36 cellular contexts compared by ENCODE assay signal in the genomic region with DNA sequence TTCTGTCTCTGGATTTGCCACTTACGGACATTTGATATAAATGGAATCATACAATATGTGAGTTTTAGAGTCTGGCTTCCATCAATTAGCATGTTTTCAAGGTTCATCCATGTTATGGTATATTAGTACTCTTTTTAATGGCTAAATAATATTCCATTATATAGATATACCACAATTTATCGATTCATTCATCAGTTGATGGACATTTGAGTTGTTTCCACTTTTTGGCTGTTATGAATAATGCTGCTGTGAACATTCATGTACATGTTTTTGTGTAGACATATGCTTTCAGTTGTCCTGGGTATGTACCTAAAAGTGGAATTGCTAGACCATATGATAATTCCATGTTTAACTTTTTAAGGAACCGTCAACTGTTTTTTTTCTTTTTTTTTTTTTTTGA.
"Had no signal": no experiment of that assay in that cellular context is flagged by ENCODE, and none has a peak within 500 bp of the region (broad histone marks: within the 10 kb centered on the region; RNA-seq: fewer than 3 reads in every experiment).

No MANE protein-coding gene starts in this region.

- H3K27me3 ChIP-seq: ascending aorta, cardiac muscle cell had no signal

- H3K27me3 Mint-ChIP-seq: activated B cell treated with CpG ODN at 0.5 μM for 24 hours; activated CD4-positive, alpha-beta memory T cell treated with anti-CD3 and anti-CD28 coated beads for 36 hours; activated CD8-positive, alpha-beta T cell treated with anti-CD3 and anti-CD28 coated beads for 36 hours; activated naive CD4-positive, alpha-beta T cell treated with anti-CD3 and anti-CD28 coated beads, Interleukin-2, amount 50 U/mL, for 24 hours; activated naive CD8-positive, alpha-beta T cell; activated naive CD8-positive, alpha-beta T cell treated with anti-CD3 and anti-CD28 coated beads, Interleukin-2, amount 50 U/mL, for 24 hours; activated T-helper 17 cell treated with anti-CD3 and anti-CD28 coated beads, Interleukin-2, amount 50 U/mL, for 72 hours; brain; T-cell; T-helper 17 cell had no signal

- FAIRE-seq: bronchial epithelial cell, TTC549 had no signal

- H3K4me1 ChIP-seq: ascending aorta had no signal

- H3K4me3 Mint-ChIP-seq: activated B cell treated with CpG ODN at 0.5 μM for 24 hours; activated CD4-positive, alpha-beta memory T cell treated with anti-CD3 and anti-CD28 coated beads for 36 hours; activated CD4-positive, alpha-beta T cell treated with anti-CD3 and anti-CD28 coated beads, Interleukin-2, amount 10 ng/mL, durations not matched to agents 24 days and 14 days; activated CD8-positive, alpha-beta T cell treated with anti-CD3 and anti-CD28 coated beads for 36 hours; activated naive CD4-positive, alpha-beta T cell treated with anti-CD3 and anti-CD28 coated beads, Interleukin-2, amount 10 ng/mL, durations not matched to agents 7 days and 5 days; activated naive CD4-positive, alpha-beta T cell treated with anti-CD3 and anti-CD28 coated beads, Interleukin-2, amount 50 U/mL, for 24 hours; activated naive CD8-positive, alpha-beta T cell; activated naive CD8-positive, alpha-beta T cell treated with anti-CD3 and anti-CD28 coated beads, Interleukin-2, amount 10 ng/mL, durations not matched to agents 7 days and 5 days; activated naive CD8-positive, alpha-beta T cell treated with anti-CD3 and anti-CD28 coated beads, Interleukin-2, amount 50 U/mL, for 24 hours; activated T-cell treated with anti-CD3 and anti-CD28 coated beads, Interleukin-2, amount 50 U/mL, for 4 hours; activated T-cell treated with anti-CD3 and anti-CD28 coated beads, Interleukin-2, amount 50 U/mL, for 72 hours; activated T-helper 1 cell treated with anti-CD3 and anti-CD28 coated beads, Interleukin-12 subunit alpha, Interleukin-12 subunit beta, Interleukin-2, Interleukin-4 antibody, amounts not matched to agents 30 ng/mL and 10 ng/mL and 1 ng/mL, durations not matched to agents 14 hours and 24 hours and 36 hours; activated T-helper 17 cell treated with anti-CD3 and anti-CD28 coated beads, Interleukin-2, amount 50 U/mL, for 72 hours; brain; central memory CD8-positive, alpha-beta T cell; T-cell; T-helper 17 cell had no signal

- H3K4me1 Mint-ChIP-seq: activated B cell treated with CpG ODN at 0.5 μM for 24 hours; activated CD4-positive, alpha-beta T cell treated with anti-CD3 and anti-CD28 coated beads, Interleukin-2, amount 10 ng/mL, durations not matched to agents 24 days and 14 days; activated naive CD4-positive, alpha-beta T cell treated with anti-CD3 and anti-CD28 coated beads, Interleukin-2, amount 10 ng/mL, durations not matched to agents 7 days and 5 days; activated naive CD8-positive, alpha-beta T cell treated with anti-CD3 and anti-CD28 coated beads, Interleukin-2, amount 10 ng/mL, durations not matched to agents 7 days and 5 days; activated naive CD8-positive, alpha-beta T cell treated with anti-CD3 and anti-CD28 coated beads, Interleukin-2, amount 50 U/mL, for 24 hours; activated T-helper 17 cell treated with anti-CD3 and anti-CD28 coated beads, Interleukin-2, amount 50 U/mL, for 72 hours; central memory CD8-positive, alpha-beta T cell; T-cell had no signal

- H3K27ac ChIP-seq: ascending aorta, cardiac muscle cell, VCaP had no signal

- H3K27ac Mint-ChIP-seq: activated B cell treated with CpG ODN at 0.5 μM for 24 hours; activated CD4-positive, alpha-beta memory T cell treated with anti-CD3 and anti-CD28 coated beads for 36 hours; activated CD4-positive, alpha-beta T cell treated with anti-CD3 and anti-CD28 coated beads, Interleukin-2, amount 10 ng/mL, durations not matched to agents 24 days and 14 days; activated CD8-positive, alpha-beta T cell treated with anti-CD3 and anti-CD28 coated beads for 36 hours; activated naive CD4-positive, alpha-beta T cell treated with anti-CD3 and anti-CD28 coated beads, Interleukin-2, amount 10 ng/mL, durations not matched to agents 7 days and 5 days; activated naive CD4-positive, alpha-beta T cell treated with anti-CD3 and anti-CD28 coated beads, Interleukin-2, amount 50 U/mL, for 24 hours; activated naive CD8-positive, alpha-beta T cell; activated naive CD8-positive, alpha-beta T cell treated with anti-CD3 and anti-CD28 coated beads, Interleukin-2, amount 10 ng/mL, durations not matched to agents 7 days and 5 days; activated naive CD8-positive, alpha-beta T cell treated with anti-CD3 and anti-CD28 coated beads, Interleukin-2, amount 50 U/mL, for 24 hours; activated T-cell treated with anti-CD3 and anti-CD28 coated beads, Interleukin-2, amount 50 U/mL, for 72 hours; activated T-helper 1 cell treated with anti-CD3 and anti-CD28 coated beads, Interleukin-12 subunit alpha, Interleukin-12 subunit beta, Interleukin-2, Interleukin-4 antibody, amounts not matched to agents 30 ng/mL and 10 ng/mL and 1 ng/mL, durations not matched to agents 14 hours and 24 hours and 36 hours; activated T-helper 17 cell treated with anti-CD3 and anti-CD28 coated beads, Interleukin-2, amount 50 U/mL, for 72 hours; T-cell; T-helper 17 cell had no signal

- DNase-seq: activated B cell treated with CpG ODN at 0.5 μM for 24 hours; activated CD4-positive, alpha-beta memory T cell treated with anti-CD3 and anti-CD28 coated beads for 36 hours; activated CD4-positive, alpha-beta T cell treated with anti-CD3 and anti-CD28 coated beads for 4 hours; activated CD4-positive, alpha-beta T cell treated with anti-CD3 and anti-CD28 coated beads, Interleukin-2, amount 10 ng/mL, durations not matched to agents 24 days and 14 days; activated CD4-positive, alpha-beta T cell treated with anti-CD3 and anti-CD28 coated beads, Interleukin-2, amount 50 U/mL, for 1 hour; activated CD4-positive, alpha-beta T cell treated with anti-CD3 and anti-CD28 coated beads, Interleukin-2, amount 50 U/mL, for 4 hours; activated CD4-positive, CD25-positive, alpha-beta regulatory T cell treated with anti-CD3 and anti-CD28 coated beads, Interleukin-2, amount 50 U/mL, for 72 hours; activated CD8-positive, alpha-beta memory T cell treated with anti-CD3 and anti-CD28 coated beads, Interleukin-2, amount 50 U/mL, for 4 hours; activated CD8-positive, alpha-beta T cell treated with anti-CD3 and anti-CD28 coated beads for 36 hours; activated effector memory CD4-positive, alpha-beta T cell treated with anti-CD3 and anti-CD28 coated beads, Interleukin-2, amount 50 U/mL, for 16 hours; activated gamma-delta T cell treated with Interleukin-2 at 50 U/mL for 16 hours; activated naive CD4-positive, alpha-beta T cell; activated naive CD4-positive, alpha-beta T cell treated with anti-CD3 and anti-CD28 coated beads, Interleukin-2, amount 10 ng/mL, durations not matched to agents 7 days and 5 days; activated naive CD8-positive, alpha-beta T cell treated with anti-CD3 and anti-CD28 coated beads, Interleukin-2, amount 10 ng/mL, durations not matched to agents 7 days and 5 days; activated naive CD8-positive, alpha-beta T cell treated with anti-CD3 and anti-CD28 coated beads, Interleukin-2, amount 50 U/mL, for 24 hours; activated T-cell treated with anti-CD3 and anti-CD28 coated beads for 4 hours; activated T-cell treated with anti-CD3 and anti-CD28 coated beads, Interleukin-2, amount 50 U/mL, for 1 hour; activated T-cell treated with anti-CD3 and anti-CD28 coated beads, Interleukin-2, amount 50 U/mL, for 4 hours; activated T-cell treated with anti-CD3 and anti-CD28 coated beads, Interleukin-2, amount 50 U/mL, for 72 hours; amygdala; anterior cingulate cortex; caudate nucleus; cerebellar nuclear complex; T-cell; T-helper 17 cell had no signal

- H3K4me3 ChIP-seq: ascending aorta, cardiac muscle cell had no signal

- H3K9me3 Mint-ChIP-seq: activated CD8-positive, alpha-beta T cell treated with anti-CD3 and anti-CD28 coated beads for 36 hours; activated naive CD4-positive, alpha-beta T cell treated with anti-CD3 and anti-CD28 coated beads, Interleukin-2, amount 50 U/mL, for 24 hours; activated T-cell treated with anti-CD3 and anti-CD28 coated beads, Interleukin-2, amount 50 U/mL, for 72 hours; activated T-helper 17 cell treated with anti-CD3 and anti-CD28 coated beads, Interleukin-2, amount 50 U/mL, for 72 hours; central memory CD8-positive, alpha-beta T cell had no signal
